ENCODE assay signal across 17 cellular contexts in genomic region chr1:89609339-89609725, GRCh38. TPM values are rescaled to one million over a fixed set of nuclear protein-coding genes. Genes with fewer than 3 reads are reported as not detected.
DNase-seq lines count a peak whose midpoint lies in the region; ATAC-seq and TF ChIP-seq lines count a peak whose summit lies in the region.
"Had no signal": no experiment of that assay in that cellular context is flagged by ENCODE, and none has a peak within 500 bp of the region (broad histone marks: within the 10 kb centered on the region; RNA-seq: fewer than 3 reads in every experiment).

No MANE protein-coding gene starts in this region.

- H3K27ac ChIP-seq in Panc1 (ENCODE audit: low read length) = no peak overlapping the region
- peak overlapping the region; percentile 91 for H3K27ac ChIP-seq in effector memory CD4-positive, alpha-beta T cell (ENCODE audit: insufficient read depth, low read length, poor library complexity, severe bottlenecking)
- H3K27ac ChIP-seq: pancreas had no signal

- in situ Hi-C loops in Panc1 (cut with HindIII; ENCODE audit: low pct_unique_long_range_greater_than_20kb, low sequenced_read_pairs) = no loop called here

- TF ChIP-seq CTCF in Panc1 (IDR thresholded peaks at IDR 0.05) = no peak

- no peaks in the 10 kb centered on the region for H3K4me1 ChIP-seq in Panc1 (ENCODE audit: control insufficient read depth, insufficient read depth, low read length)
- H3K4me1 ChIP-seq in effector memory CD4-positive, alpha-beta T cell (ENCODE audit: control insufficient read depth, insufficient read depth, low read length, poor library complexity, severe bottlenecking) = peaks cover 75% of the 10 kb centered on the region
- H3K4me1 ChIP-seq: pancreas had no signal

- POLR2A ChIA-PET in Panc1 (lab: Charles Lee) = no interaction called here

- no peaks in the 10 kb centered on the region for H3K27me3 ChIP-seq in Panc1 (ENCODE audit: control insufficient read depth, insufficient read depth, low read length)
- no peaks in the 10 kb centered on the region for H3K27me3 ChIP-seq in effector memory CD4-positive, alpha-beta T cell (replicated peaks; ENCODE audit: control insufficient read depth, insufficient read depth, low read length, poor library complexity, severe bottlenecking)
- H3K27me3 ChIP-seq: esophagus squamous epithelium, pancreas had no signal

- peak; percentile 64 for DNase-seq in activated effector memory CD4-positive, alpha-beta T cell treated with anti-CD3 and anti-CD28 coated beads, Interleukin-2, amount 50 U/mL, for 16 hours
- no peak for DNase-seq in activated effector memory CD4-positive, alpha-beta T cell treated with Interleukin-2 at 50 U/mL for 16 hours
- DNase-seq in Panc1 (ENCODE audit: low read depth, low spot score) = no peak
- no peak for DNase-seq in effector memory CD4-positive, alpha-beta T cell
- peak; percentile 59 for DNase-seq in stimulated activated CD8-positive, alpha-beta memory T cell treated with anti-CD3 and anti-CD28 coated beads, Interleukin-4, amount 100 ng/mL, for 48 hours
- DNase-seq in stimulated activated CD4-positive, alpha-beta T cell treated with anti-CD3 and anti-CD28 coated beads, Interleukin-1b, Interleukin-23, amount 100 ng/mL, for 48 hours = no peak
- no peak for DNase-seq in NCI-H2107 treated with DMSO at 0.1 percent for 48 hours (lab: John Stamatoyannopoulos, UW; ENCODE audit: unreplicated experiment)
- DNase-seq: cortex of kidney, esophagus squamous epithelium, MM.1S, NCI-H2029, NCI-H510A treated with DMSO at 0.1 percent for 48 hours, OCI-M1, SK-N-SH, small intestine had no signal

- H3K36me3 ChIP-seq in Panc1 (ENCODE audit: control insufficient read depth, insufficient read depth, low read length) = no peaks in the 10 kb centered on the region
- no peaks in the 10 kb centered on the region for H3K36me3 ChIP-seq in effector memory CD4-positive, alpha-beta T cell (ENCODE audit: control insufficient read depth, insufficient read depth, low read length)
- H3K36me3 ChIP-seq: esophagus squamous epithelium, pancreas had no signal

- CTCF ChIA-PET in Panc1 (lab: Charles Lee) = no interaction called here

- intact Hi-C loops in Panc1 (cut with micrococcal nuclease; ENCODE audit: unreplicated experiment) = no loop called here

- BruUV-seq in Panc1 (replicated peaks; lab: Mats Ljungman, UMichigan) = no TSS peak

- H3K9me3 ChIP-seq in Panc1 (ENCODE audit: control insufficient read depth, insufficient read depth, low read depth, low read length) = no peaks in the 10 kb centered on the region
- H3K9me3 ChIP-seq in effector memory CD4-positive, alpha-beta T cell (ENCODE audit: control insufficient read depth, low read length) = no peaks in the 10 kb centered on the region
- H3K9me3 ChIP-seq: esophagus squamous epithelium, pancreas, SK-N-SH had no signal

- no peak overlapping the region for H3K4me3 ChIP-seq in Panc1 (ENCODE audit: low read depth in 2 of 2, low read length in 2 of 2)
- H3K4me3 ChIP-seq in effector memory CD4-positive, alpha-beta T cell (ENCODE audit: insufficient read depth, low read depth, low read length, poor library complexity, severe bottlenecking) = peak overlapping the region; percentile 35
- H3K4me3 ChIP-seq: esophagus squamous epithelium, pancreas had no signal

- ATAC-seq in Panc1 = 0 out of 2 replicates have a peak, but pooled peaks have one; percentile 21
- ATAC-seq in HG03097 (IDR thresholded peaks at IDR 0.05; ENCODE audit: low FRiP score, unreplicated experiment) = no peak
- ATAC-seq: pancreas had no signal

RNA-seq across cellular contexts. Expression of gene LRRC8C, which starts 23.6 kb away (rescaled TPM):
- 17.1 TPM for total RNA-seq in Panc1 (2021; ENCODE audit: unreplicated experiment)
- 6.5 TPM for polyA plus RNA-seq in Panc1 (2012; ENCODE audit: insufficient read length)

Comparison
In these comparisons a context has a peak if more than half of its experiments do, and no peak if none do; other contexts are left out.
1. DNase-seq: peak in activated effector memory CD4-positive, alpha-beta T cell treated with anti-CD3 and anti-CD28 coated beads, Interleukin-2, amount 50 U/mL, for 16 hours (single experiment) and stimulated activated CD8-positive, alpha-beta memory T cell treated with anti-CD3 and anti-CD28 coated beads, Interleukin-4, amount 100 ng/mL, for 48 hours (single experiment); none in activated effector memory CD4-positive, alpha-beta T cell treated with Interleukin-2 at 50 U/mL for 16 hours (single experiment), Panc1 (single experiment), effector memory CD4-positive, alpha-beta T cell (0 of 3), stimulated activated CD4-positive, alpha-beta T cell treated with anti-CD3 and anti-CD28 coated beads, Interleukin-1b, Interleukin-23, amount 100 ng/mL, for 48 hours (single experiment) and NCI-H2107 treated with DMSO at 0.1 percent for 48 hours (single experiment).